16 cellular contexts compared by ENCODE assay signal in the genomic region with DNA sequence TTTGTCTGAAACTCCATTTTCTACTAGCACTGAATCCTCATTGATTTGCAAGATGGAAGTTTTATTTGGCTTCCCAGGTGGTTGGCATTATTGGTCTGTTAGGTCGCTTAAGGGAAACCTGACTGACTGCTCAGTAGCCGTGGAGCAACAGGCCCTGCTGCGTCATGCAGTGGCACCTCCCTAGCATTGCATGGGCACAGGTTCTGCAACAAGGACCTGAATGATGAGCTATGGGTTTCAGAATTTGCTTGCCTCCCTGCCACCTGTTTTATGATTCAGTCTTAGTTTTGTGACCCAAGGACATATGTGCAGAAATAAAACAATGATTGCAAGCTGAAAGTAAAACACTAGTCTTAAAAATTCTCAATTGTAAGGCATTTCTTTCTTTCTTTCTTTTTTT.
DNase-seq lines count a peak whose midpoint lies in the region; ATAC-seq and TF ChIP-seq lines count a peak whose summit lies in the region.
"Had no signal": no experiment of that assay in that cellular context is flagged by ENCODE, and none has a peak within 500 bp of the region (broad histone marks: within the 10 kb centered on the region; RNA-seq: fewer than 3 reads in every experiment).

No MANE protein-coding gene starts in this region.

- H3K36me3 ChIP-seq in CD8-positive, alpha-beta memory T cell (ENCODE audit: insufficient read depth, low read length), result no peaks in the 10 kb centered on the region
- H3K36me3 ChIP-seq: BLaER1 treated with 17β-estradiol and CSF1 and Interleukin-3, amounts not matched to agents 10 nM and 100 nM had no signal

- ATAC-seq in GM18870 (IDR thresholded peaks at IDR 0.05; ENCODE audit: unreplicated experiment) (no peak), HG03097 (IDR thresholded peaks at IDR 0.05; ENCODE audit: low FRiP score, unreplicated experiment) (no peak)
- ATAC-seq: Panc1 had no signal

- H3K9me3 Mint-ChIP-seq in activated CD4-positive, alpha-beta T cell treated with anti-CD3 and anti-CD28 coated beads, Interleukin-2, amount 10 ng/mL, durations not matched to agents 7 days and 5 days, result peaks cover under 1% of the 10 kb centered on the region
- H3K9me3 Mint-ChIP-seq in osteocyte (ENCODE audit: unreplicated experiment), result no peaks in the 10 kb centered on the region
- H3K9me3 Mint-ChIP-seq in CD8-positive, alpha-beta memory T cell, result no peaks in the 10 kb centered on the region

- peaks cover under 1% of the 10 kb centered on the region for H3K27me3 Mint-ChIP-seq in activated CD4-positive, alpha-beta T cell treated with anti-CD3 and anti-CD28 coated beads, Interleukin-2, amount 10 ng/mL, durations not matched to agents 7 days and 5 days
- no peaks in the 10 kb centered on the region for H3K27me3 Mint-ChIP-seq in osteocyte (ENCODE audit: unreplicated experiment)
- peaks cover 1 to 6% of the 10 kb centered on the region in 2 donors for H3K27me3 Mint-ChIP-seq in CD8-positive, alpha-beta memory T cell

- no peaks in the 10 kb centered on the region for H3K36me3 Mint-ChIP-seq in activated CD4-positive, alpha-beta T cell treated with anti-CD3 and anti-CD28 coated beads, Interleukin-2, amount 10 ng/mL, durations not matched to agents 7 days and 5 days (ENCODE audit: low read depth)
- H3K36me3 Mint-ChIP-seq in osteocyte (ENCODE audit: unreplicated experiment), result no peaks in the 10 kb centered on the region
- H3K36me3 Mint-ChIP-seq in CD8-positive, alpha-beta memory T cell, result peaks cover 0 to 11% (median 0%) of the 10 kb centered on the region in 3 donors

- peaks cover 17% of the 10 kb centered on the region for H3K4me1 Mint-ChIP-seq in activated CD4-positive, alpha-beta T cell treated with anti-CD3 and anti-CD28 coated beads, Interleukin-2, amount 10 ng/mL, durations not matched to agents 7 days and 5 days
- peaks cover 24% of the 10 kb centered on the region for H3K4me1 Mint-ChIP-seq in osteocyte (ENCODE audit: unreplicated experiment)
- H3K4me1 Mint-ChIP-seq in CD8-positive, alpha-beta memory T cell, result peaks cover 2 to 13% (median 11%) of the 10 kb centered on the region in 3 donors

- no peak overlapping the region for H3K4me3 ChIP-seq in epithelial cell of esophagus (ENCODE audit: low read length)
- H3K4me3 ChIP-seq in CD8-positive, alpha-beta memory T cell (ENCODE audit: low read length), result no peak overlapping the region
- H3K4me3 ChIP-seq: BLaER1 treated with 17β-estradiol and CSF1 and Interleukin-3, amounts not matched to agents 10 nM and 100 nM had no signal

- CTCF ChIA-PET in activated CD4-positive, alpha-beta T cell treated with anti-CD3 and anti-CD28 coated beads, Interleukin-2, amount 10 ng/mL, durations not matched to agents 7 days and 5 days (lab: Charles Lee), result interaction anchor here (0.9 to 2.9 kb wide), 4 partner anchors 9 to 28 kb away, joined by 3 to 9 read pairs (median 4); no protein-coding TSS in a partner anchor
- CTCF ChIA-PET in CD8-positive, alpha-beta memory T cell (lab: Charles Lee), result interaction anchor here (1.0 to 1.4 kb wide), 2 partner anchors 14 to 101 kb away, joined by 3 to 4 read pairs; no protein-coding TSS in a partner anchor

- H3K9me3 ChIP-seq in CD8-positive, alpha-beta memory T cell (ENCODE audit: low read length), result no peaks in the 10 kb centered on the region
- H3K9me3 ChIP-seq: BLaER1 treated with 17β-estradiol and CSF1 and Interleukin-3, amounts not matched to agents 10 nM and 100 nM had no signal

- no peak overlapping the region for H3K27ac Mint-ChIP-seq in activated CD4-positive, alpha-beta T cell treated with anti-CD3 and anti-CD28 coated beads, Interleukin-2, amount 10 ng/mL, durations not matched to agents 7 days and 5 days
- H3K27ac Mint-ChIP-seq in osteocyte (ENCODE audit: unreplicated experiment), result no peak overlapping the region
- H3K27ac Mint-ChIP-seq in CD8-positive, alpha-beta memory T cell, result no peak overlapping the region

- no peaks in the 10 kb centered on the region for H3K27me3 ChIP-seq in CD8-positive, alpha-beta memory T cell (ENCODE audit: insufficient read depth, low read length, poor library complexity, severe bottlenecking)
- H3K27me3 ChIP-seq: BLaER1 treated with 17β-estradiol and CSF1 and Interleukin-3, amounts not matched to agents 10 nM and 100 nM had no signal

- no peaks in the 10 kb centered on the region for H3K4me1 ChIP-seq in CD8-positive, alpha-beta memory T cell (ENCODE audit: insufficient read depth, low read length)

- DNase-seq in activated CD4-positive, alpha-beta T cell treated with anti-CD3 and anti-CD28 coated beads for 48 hours, result peak; percentile 22
- no peak for DNase-seq in activated CD4-positive, alpha-beta T cell treated with anti-CD3 and anti-CD28 coated beads, Interleukin-2, amount 10 ng/mL, durations not matched to agents 7 days and 5 days
- peak; percentile 53 for DNase-seq in LHCN-M2 (ENCODE audit: low read depth)
- DNase-seq in epithelial cell of esophagus (ENCODE audit: low read depth), result peak; percentile 91
- DNase-seq in osteocyte (ENCODE audit: extremely low spot score, unreplicated experiment), result peak; percentile 30
- no peak for DNase-seq in CD8-positive, alpha-beta memory T cell
- DNase-seq: 8988T, NCI-H1092 treated with DMSO at 0.1 percent for 48 hours, NCI-H1694, NCI-H446, NCI-H748 treated with DMSO at 0.1 percent for 48 hours, SHP77 treated with DMSO at 0.1 percent for 48 hours had no signal

- H3K4me3 Mint-ChIP-seq in activated CD4-positive, alpha-beta T cell treated with anti-CD3 and anti-CD28 coated beads, Interleukin-2, amount 10 ng/mL, durations not matched to agents 7 days and 5 days, result no peak overlapping the region
- H3K4me3 Mint-ChIP-seq in osteocyte (ENCODE audit: unreplicated experiment), result no peak overlapping the region
- no peak overlapping the region for H3K4me3 Mint-ChIP-seq in CD8-positive, alpha-beta memory T cell

- no peak overlapping the region for H3K27ac ChIP-seq in CD8-positive, alpha-beta memory T cell (ENCODE audit: low read depth, low read length)
- H3K27ac ChIP-seq: BLaER1 treated with 17β-estradiol and CSF1 and Interleukin-3, amounts not matched to agents 10 nM and 100 nM had no signal

- TF ChIP-seq CTCF in epithelial cell of esophagus (IDR thresholded peaks at IDR 0.05; ENCODE audit: insufficient read depth, low read depth, low read length, missing control alignments), result no peak
- TF ChIP-seq CTCF in osteocyte (IDR thresholded peaks at IDR 0.05), result no peak

- POLR2A ChIA-PET in activated CD4-positive, alpha-beta T cell treated with anti-CD3 and anti-CD28 coated beads, Interleukin-2, amount 10 ng/mL, durations not matched to agents 7 days and 5 days (lab: Charles Lee), result interaction anchor here (0.6 kb wide), 1 partner anchor 40 kb away, joined by 3 read pairs; no protein-coding TSS in a partner anchor
- POLR2A ChIA-PET in CD8-positive, alpha-beta memory T cell (lab: Charles Lee), result no interaction called here

Comparison
In these comparisons a context has a peak if more than half of its experiments do, and no peak if none do; other contexts are left out.
1. DNase-seq: peak in activated CD4-positive, alpha-beta T cell treated with anti-CD3 and anti-CD28 coated beads for 48 hours (single experiment), LHCN-M2 (single experiment), epithelial cell of esophagus (single experiment) and osteocyte (single experiment); none in activated CD4-positive, alpha-beta T cell treated with anti-CD3 and anti-CD28 coated beads, Interleukin-2, amount 10 ng/mL, durations not matched to agents 7 days and 5 days (single experiment) and CD8-positive, alpha-beta memory T cell (0 of 5).